Comparison of ENCODE assay signal across 7 cellular contexts in the genomic region with DNA sequence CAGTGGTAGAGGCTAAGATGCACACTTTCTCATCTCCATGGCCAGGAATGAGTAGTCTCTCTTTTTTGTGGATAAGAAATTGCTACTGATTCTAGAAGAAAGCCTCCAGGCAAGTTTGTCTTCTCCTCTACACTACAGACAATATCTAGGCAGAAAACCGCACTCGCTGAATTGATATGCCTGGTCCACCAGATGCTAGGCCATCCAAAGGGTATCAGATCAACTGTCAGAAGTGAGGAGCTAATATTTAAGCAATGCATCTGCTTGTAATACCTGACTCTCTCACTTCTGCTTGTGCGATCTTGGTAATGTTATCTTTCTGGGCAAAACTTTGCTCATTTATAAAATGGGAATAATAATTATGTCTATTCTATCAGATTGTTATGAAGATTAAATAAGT. TPM values are rescaled to one million over a fixed set of nuclear protein-coding genes. Genes with fewer than 3 reads are reported as not detected.
"Had no signal": no experiment of that assay in that cellular context is flagged by ENCODE, and none has a peak within 500 bp of the region (broad histone marks: within the 10 kb centered on the region; RNA-seq: fewer than 3 reads in every experiment).

No MANE protein-coding gene starts in this region.

- H2AFZ ChIP-seq: GM23338 had no signal

- H3K27ac Mint-ChIP-seq: GM23338, H9 had no signal

- DNase-seq: H9, HCEC 1CT had no signal

- H3K4me2 ChIP-seq: GM23338 had no signal

- H3K4me3 ChIP-seq: GM23338, K562 had no signal

- H3K9me3 Mint-ChIP-seq: GM23338, H9 had no signal

- H3K4me3 Mint-ChIP-seq: GM23338, H9 had no signal

- ATAC-seq: GM23338, K562 had no signal

RNA-seq across cellular contexts. Expression of a gene that starts 45.0 kb away (rescaled TPM):
- total RNA-seq: GM23338, H1, H9, HT-29, IMR-90, K562 had no signal
- polyA plus RNA-seq: GM23338, H1, K562 had no signal
